ENCODE assay signal across 25 cellular contexts in genomic region chr5:158923799-158924551, GRCh38.
DNase-seq lines count a peak whose midpoint lies in the region; ATAC-seq, FAIRE-seq and TF ChIP-seq lines count a peak whose summit lies in the region.
"Had no signal": no experiment of that assay in that cellular context is flagged by ENCODE, and none has a peak within 500 bp of the region (broad histone marks: within the 10 kb centered on the region; RNA-seq: fewer than 3 reads in every experiment).

No MANE protein-coding gene starts in this region.

- TF ChIP-seq CTCF in K562 (IDR thresholded peaks at IDR 0.05 in 2 of 3, conservative IDR thresholded peaks at IDR 0.05 in 1 of 3; ENCODE audit: insufficient read depth in 2 of 3, low read depth in 1 of 3, low read length in 3 of 3) = no peak
- TF ChIP-seq CTCF in osteoblast (IDR thresholded peaks at IDR 0.05; ENCODE audit: extremely low read depth, low read depth, low read length) = no peak

- POLR2A ChIA-PET in K562 (lab: Yijun Ruan, JAX) = interaction anchor here (1.4 kb wide), 1 partner anchor 13 kb away, joined by 4 read pairs; no protein-coding TSS in a partner anchor

- H3K4me3 ChIP-seq in Karpas-422 (ENCODE audit: low read length) (no peak overlapping the region), K562 (no peak overlapping the region), osteoblast (ENCODE audit: insufficient read depth, low read length) (no peak overlapping the region)
- H3K4me3 ChIP-seq: ascending aorta, GM23248, lower lobe of right lung, psoas muscle, suprapubic skin had no signal

- DNase-seq in Karpas-422 (no peak), K562 (ENCODE audit: extremely low read depth in 1 of 4, low spot score in 3 of 4) (no peak), osteoblast (ENCODE audit: insufficient read length, low spot score, missing footprints) (peak; percentile 34), NCI-H2196 (lab: John Stamatoyannopoulos, UW; ENCODE audit: unreplicated experiment) (no peak), NCI-H510A (lab: John Stamatoyannopoulos, UW) (no peak)
- DNase-seq: activated CD4-positive, alpha-beta memory T cell treated with anti-CD3 and anti-CD28 coated beads, Interleukin-2, amount 10 ng/mL, durations not matched to agents 7 days and 5 days; activated naive CD8-positive, alpha-beta T cell treated with anti-CD3 and anti-CD28 coated beads for 36 hours; caudate nucleus; GM23248; KBM-7; kidney glomerular epithelial cell; lower lobe of right lung; MM.1S; NCI-H1436 treated with DMSO at 0.1 percent for 48 hours; NCI-H226; PC-3; psoas muscle; Right ventricle myocardium superior; stimulated activated CD4-positive, alpha-beta T cell treated with anti-CD3 and anti-CD28 coated beads, Interleukin-2, amount 100 ng/mL, for 24 hours; T-helper 9 cell had no signal

- H3K36me3 ChIP-seq in ES-I3 (ENCODE audit: insufficient read depth, low read length) (no peaks in the 10 kb centered on the region), Karpas-422 (ENCODE audit: insufficient read depth, low read length) (peaks cover 26% of the 10 kb centered on the region; the same call in 1 of the 2 replicates), K562 (ENCODE audit: control insufficient read depth, insufficient read depth, low read length) (no peaks in the 10 kb centered on the region), osteoblast (ENCODE audit: insufficient read depth, low read length) (no peaks in the 10 kb centered on the region)
- H3K36me3 ChIP-seq: ascending aorta, lower lobe of right lung, suprapubic skin had no signal

- CTCF ChIA-PET in K562 (lab: Yijun Ruan, JAX; ENCODE audit: low intra/inter-chr PET ratio) = no interaction called here

- peaks cover 3% of the 10 kb centered on the region; the same call in 1 of the 2 replicates for H3K4me1 ChIP-seq in ES-I3 (ENCODE audit: insufficient read depth, low read length)
- H3K4me1 ChIP-seq in Karpas-422 (ENCODE audit: low read length) = peaks cover 45% of the 10 kb centered on the region
- no peaks in the 10 kb centered on the region for H3K4me1 ChIP-seq in K562 (replicated peaks in 1 of 2; ENCODE audit: control insufficient read depth in 2 of 2, insufficient read depth in 2 of 2, low read length in 2 of 2)
- no peaks in the 10 kb centered on the region for H3K4me1 ChIP-seq in osteoblast (ENCODE audit: insufficient read depth, low read length)
- H3K4me1 ChIP-seq: lower lobe of right lung, psoas muscle had no signal

- H2AFZ ChIP-seq in Karpas-422 (ENCODE audit: low read length) = no peak overlapping the region
- no peak overlapping the region for H2AFZ ChIP-seq in K562 (ENCODE audit: low read depth, low read length)
- no peak overlapping the region for H2AFZ ChIP-seq in osteoblast (ENCODE audit: low read length)
- H2AFZ ChIP-seq: GM23248 had no signal

- H3K9me3 ChIP-seq in ES-I3 (ENCODE audit: control insufficient read depth, insufficient read depth, low read length) (no peaks in the 10 kb centered on the region), Karpas-422 (ENCODE audit: low read length) (no peaks in the 10 kb centered on the region), K562 (replicated peaks; ENCODE audit: control insufficient read depth, insufficient read depth, low read depth, low read length) (no peaks in the 10 kb centered on the region), osteoblast (ENCODE audit: low read depth, low read length) (no peaks in the 10 kb centered on the region)
- H3K9me3 ChIP-seq: ascending aorta, lower lobe of right lung, psoas muscle, suprapubic skin had no signal

- no peak for TF ChIP-seq POLR2A in K562 (conservative IDR thresholded peaks at IDR 0.05)

- H3K9me2 ChIP-seq in Karpas-422 (replicated peaks; ENCODE audit: insufficient read depth, low read length) = no peaks in the 10 kb centered on the region

- in situ Hi-C loops in K562 (cut with MboI) = no loop called here

- H3K9ac ChIP-seq in ES-I3 (ENCODE audit: low read depth, low read length) (peak overlapping the region; percentile 38; the same call in 1 of the 2 replicates), Karpas-422 (ENCODE audit: low read length) (peak overlapping the region; percentile 1; the same call in 1 of the 2 replicates), K562 (ENCODE audit: insufficient read depth in 1 of 2, low read depth in 2 of 2, low read length in 2 of 2) (no peak overlapping the region)
- H3K9ac ChIP-seq: GM23248 had no signal

- H3K4me2 ChIP-seq in Karpas-422 (ENCODE audit: low read depth, low read length, poor library complexity, severe bottlenecking) (no peak overlapping the region), K562 (ENCODE audit: insufficient read depth, low read length) (no peak overlapping the region), osteoblast (ENCODE audit: insufficient read depth, low read length) (no peak overlapping the region)

- ATAC-seq in K562 = no peak
- ATAC-seq in GM19328 (IDR thresholded peaks at IDR 0.05; ENCODE audit: unreplicated experiment) = no peak
- ATAC-seq: lower lobe of right lung, PC-3, psoas muscle had no signal

- H3K27ac ChIP-seq in Karpas-422 (ENCODE audit: low read length) (peak overlapping the region; percentile 23), K562 (ENCODE audit: extremely low read depth, low read depth, low read length) (no peak overlapping the region), osteoblast (ENCODE audit: low read depth, low read length) (no peak overlapping the region)
- H3K27ac ChIP-seq: ascending aorta, GM23248, lower lobe of right lung, psoas muscle, suprapubic skin had no signal

- no peak for TF ChIP-seq EP300 in K562 (IDR thresholded peaks at IDR 0.05; ENCODE audit: low read length)

- H3K27me3 ChIP-seq in Karpas-422 (ENCODE audit: low read length) (no peaks in the 10 kb centered on the region), K562 (ENCODE audit: control insufficient read depth in 2 of 2, insufficient read depth in 2 of 2, low read length in 2 of 2) (no peaks in the 10 kb centered on the region; a peak in 2 of 5 replicates), osteoblast (ENCODE audit: insufficient read depth, low read length) (no peaks in the 10 kb centered on the region)
- H3K27me3 ChIP-seq: ascending aorta, suprapubic skin had no signal

- TF ChIP-seq RAD21 in K562 (CRISPR knock-in tag; conservative IDR thresholded peaks at IDR 0.05 in 1 of 2, IDR thresholded peaks at IDR 0.05 in 1 of 2) = no peak

- intact Hi-C loops in K562 (cut with micrococcal nuclease) = no loop called here

- BruUV-seq in K562 (replicated peaks; lab: Mats Ljungman, UMichigan) = no TSS peak

- H4K20me1 ChIP-seq in Karpas-422 (ENCODE audit: insufficient read depth, low read depth, low read length) = no peaks in the 10 kb centered on the region
- no peaks in the 10 kb centered on the region for H4K20me1 ChIP-seq in K562 (replicated peaks; ENCODE audit: control insufficient read depth, insufficient read depth, low read length)
- no peaks in the 10 kb centered on the region for H4K20me1 ChIP-seq in osteoblast (ENCODE audit: insufficient read depth, low read length)

- H3K79me2 ChIP-seq in Karpas-422 (ENCODE audit: low read length) (peaks cover 89% of the 10 kb centered on the region), K562 (ENCODE audit: control insufficient read depth, insufficient read depth, low read length) (no peaks in the 10 kb centered on the region), osteoblast (ENCODE audit: insufficient read depth, low read length) (peaks cover 10% of the 10 kb centered on the region)

- no peak for FAIRE-seq in K562 (lab: Jason Lieb, UNC)
- FAIRE-seq: GM18507 had no signal

- H3K9me1 ChIP-seq in K562 (ENCODE audit: control insufficient read depth, insufficient read depth, low read length) = no peaks in the 10 kb centered on the region

- WGBS in K562 (ENCODE audit: insufficient coverage, low coverage, missing lambda C conversion rate) = 3% methylated on average over 7 of the region's 7 CpGs

TF ChIP-seq in K562, 482 proteins besides CTCF, POLR2A, EP300 and RAD21 (continues in another document):
- no peak for TF ChIP-seq ZNF263 (CRISPR knock-in tag; IDR thresholded peaks at IDR 0.05; ENCODE audit: borderline replicate concordance)
- TF ChIP-seq, protein P1, sequence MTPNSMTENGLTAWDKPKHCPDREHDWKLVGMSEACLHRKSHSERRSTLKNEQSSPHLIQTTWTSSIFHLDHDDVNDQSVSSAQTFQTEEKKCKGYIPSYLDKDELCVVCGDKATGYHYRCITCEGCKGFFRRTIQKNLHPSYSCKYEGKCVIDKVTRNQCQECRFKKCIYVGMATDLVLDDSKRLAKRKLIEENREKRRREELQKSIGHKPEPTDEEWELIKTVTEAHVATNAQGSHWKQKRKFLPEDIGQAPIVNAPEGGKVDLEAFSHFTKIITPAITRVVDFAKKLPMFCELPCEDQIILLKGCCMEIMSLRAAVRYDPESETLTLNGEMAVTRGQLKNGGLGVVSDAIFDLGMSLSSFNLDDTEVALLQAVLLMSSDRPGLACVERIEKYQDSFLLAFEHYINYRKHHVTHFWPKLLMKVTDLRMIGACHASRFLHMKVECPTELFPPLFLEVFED (CRISPR knock-in tag; conservative IDR thresholded peaks at IDR 0.05) = no peak
- peak; percentile 35 for TF ChIP-seq NFIC (IDR thresholded peaks at IDR 0.05)
- TF ChIP-seq ZNF655 (CRISPR knock-in tag; IDR thresholded peaks at IDR 0.05) = no peak
- no peak for TF ChIP-seq RBBP5 (IDR thresholded peaks at IDR 0.05; ENCODE audit: borderline replicate concordance, insufficient read depth, low read length, poor library complexity, severe bottlenecking)
- TF ChIP-seq JUND (IDR thresholded peaks at IDR 0.05; ENCODE audit: borderline replicate concordance, low read depth, low read length) = no peak
- no peak for TF ChIP-seq JUND (tag; IDR thresholded peaks at IDR 0.05; ENCODE audit: borderline replicate concordance, low read depth, low read length)

Comparison
In these comparisons a context has a peak if more than half of its experiments do, and no peak if none do; other contexts are left out.
1. H3K9ac ChIP-seq: peak in ES-I3 (single experiment) and Karpas-422 (single experiment); none in K562 (0 of 2).